Comparison of ENCODE assay signal across 1 cellular context in the genomic region with DNA sequence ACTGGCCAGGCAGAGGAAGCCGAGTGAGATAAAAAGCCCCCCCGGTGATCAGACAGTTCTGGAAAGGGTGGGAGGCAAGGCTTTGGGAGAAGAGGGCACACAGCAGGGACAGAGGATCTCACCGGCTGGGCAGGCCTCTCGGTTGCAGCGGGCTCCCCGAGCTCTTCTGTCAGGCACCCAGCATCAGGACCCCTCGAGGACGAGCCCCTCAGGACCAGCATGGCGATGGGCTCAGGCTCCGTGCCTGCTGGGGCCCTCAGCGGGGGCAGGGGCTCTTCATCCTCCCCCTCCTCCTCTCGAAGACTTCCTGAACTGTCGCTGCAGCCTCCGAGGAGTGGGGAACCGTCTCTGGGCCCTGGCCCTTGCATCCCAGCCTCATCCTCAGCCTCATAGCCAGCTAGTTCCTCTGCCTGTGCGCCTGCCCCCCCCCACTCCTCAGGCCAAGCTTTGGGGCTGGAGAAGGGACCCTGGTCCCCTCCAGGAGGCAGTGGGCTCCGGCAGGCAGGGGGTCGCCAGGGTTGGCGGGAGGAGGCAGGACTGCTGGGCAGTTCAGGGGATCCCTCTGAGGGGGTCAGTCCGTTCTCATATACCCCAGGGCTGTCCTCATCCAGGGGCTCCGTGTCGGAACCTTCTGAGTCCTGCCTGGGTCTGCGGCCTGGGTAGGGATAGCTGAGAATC.
A peak's percentile ranks its signal among the peaks of the same experiment; 100 is the strongest.
TF ChIP-seq lines count a peak whose summit lies in the region.

No MANE protein-coding gene starts in this region.

TF ChIP-seq in K562, 482 proteins besides CTCF, POLR2A, EP300 and RAD21:
- no peak for TF ChIP-seq KLF6 (CRISPR knock-in tag; IDR thresholded peaks at IDR 0.05; ENCODE audit: borderline replicate concordance)
- peak; percentile 77; the same call in 1 of the 2 replicates for TF ChIP-seq ZNF740 (CRISPR knock-in tag; IDR thresholded peaks at IDR 0.05)
- no peak for TF ChIP-seq ZNF740 (tag; IDR thresholded peaks at IDR 0.05)
- TF ChIP-seq GABPA (tag; conservative IDR thresholded peaks at IDR 0.05; ENCODE audit: low read depth) = no peak
- TF ChIP-seq FOXM1 (IDR thresholded peaks at IDR 0.05; ENCODE audit: low read depth) = no peak
- TF ChIP-seq FOXM1 (CRISPR knock-in tag; IDR thresholded peaks at IDR 0.05; ENCODE audit: low read depth) = no peak
- TF ChIP-seq SAP30 (IDR thresholded peaks at IDR 0.05; ENCODE audit: borderline replicate concordance, insufficient read depth, low read depth, low read length, poor library complexity, severe bottlenecking) = no peak
